ENCODE assay signal across 20 cellular contexts in genomic region chr2:77834360-77835002, GRCh38.
A peak's percentile ranks its signal among the peaks of the same experiment; 100 is the strongest.
DNase-seq lines count a peak whose midpoint lies in the region; ATAC-seq, FAIRE-seq and TF ChIP-seq lines count a peak whose summit lies in the region.
"Had no signal": no experiment of that assay in that cellular context is flagged by ENCODE, and none has a peak within 500 bp of the region (broad histone marks: within the 10 kb centered on the region; RNA-seq: fewer than 3 reads in every experiment).

No MANE protein-coding gene starts in this region.

- no peak overlapping the region for H3K27ac Mint-ChIP-seq in GM23338
- H3K27ac Mint-ChIP-seq: T-cell had no signal

- no peak overlapping the region for H3K4me3 ChIP-seq in A549
- H3K4me3 ChIP-seq in GM23338: no peak overlapping the region
- H3K4me3 ChIP-seq in OCI-LY7 (ENCODE audit: low read depth, low read length, poor library complexity, severe bottlenecking): no peak overlapping the region
- peak overlapping the region; percentile 1 for H3K4me3 ChIP-seq in mesendoderm (ENCODE audit: low read length)
- H3K4me3 ChIP-seq: GM12878, GM23248 had no signal

- H3K27me3 ChIP-seq in GM23338 (ENCODE audit: insufficient read depth): no peaks in the 10 kb centered on the region
- H3K27me3 ChIP-seq in mesendoderm (ENCODE audit: insufficient read depth, low read length, poor library complexity): no peaks in the 10 kb centered on the region

- H4K5ac ChIP-seq in mesendoderm (ENCODE audit: low read length): no peak overlapping the region

- intact Hi-C loops in OCI-LY7 (cut with micrococcal nuclease; ENCODE audit: unreplicated experiment): no loop called here

- H3K4me1 ChIP-seq in A549 (no peaks in the 10 kb centered on the region), GM23338 (ENCODE audit: insufficient read depth) (peaks cover 3% of the 10 kb centered on the region; the same call in 1 of the 2 replicates), OCI-LY7 (ENCODE audit: insufficient read depth, low read length, poor library complexity, severe bottlenecking) (no peaks in the 10 kb centered on the region), mesendoderm (ENCODE audit: control insufficient read depth, low read depth, low read length) (no peaks in the 10 kb centered on the region)

- H3K36me3 ChIP-seq in GM23338 (ENCODE audit: insufficient read depth) (peaks cover 26% of the 10 kb centered on the region), OCI-LY7 (ENCODE audit: insufficient read depth, low read length) (no peaks in the 10 kb centered on the region), mesendoderm (ENCODE audit: control insufficient read depth, insufficient read depth, low read length) (no peaks in the 10 kb centered on the region)

- TF ChIP-seq RAD21 in A549 (conservative IDR thresholded peaks at IDR 0.05 in 1 of 2, IDR thresholded peaks at IDR 0.05 in 1 of 2): no peak

- no peak overlapping the region for H3K18ac ChIP-seq in mesendoderm (ENCODE audit: low read length)

- no peak overlapping the region for H2AK5ac ChIP-seq in mesendoderm (ENCODE audit: low read length)

- CTCF ChIA-PET in A549 (lab: Yijun Ruan, JAX) (no interaction called here), OCI-LY7 (lab: Charles Lee; ENCODE audit: unreplicated experiment) (no interaction called here)

- H3K4me2 ChIP-seq in A549 (no peak overlapping the region), GM23338 (no peak overlapping the region), OCI-LY7 (ENCODE audit: low read length) (no peak overlapping the region), mesendoderm (ENCODE audit: low read length) (no peak overlapping the region)
- H3K4me2 ChIP-seq: KMS-11 had no signal

- H3K9me2 ChIP-seq in GM23338 (ENCODE audit: insufficient read depth): 0 out of 2 replicates have a peak, but pooled peaks cover 4% of the 10 kb centered on the region
- no peaks in the 10 kb centered on the region for H3K9me2 ChIP-seq in OCI-LY7 (ENCODE audit: insufficient read depth, low read length)

- no peaks in the 10 kb centered on the region for H3K79me1 ChIP-seq in mesendoderm (ENCODE audit: low read length)

- FAIRE-seq in A549 (lab: Jason Lieb, UNC): no peak
- FAIRE-seq: GM12878, GM19239 had no signal

- no peak overlapping the region for H3K27ac ChIP-seq in A549
- no peak overlapping the region for H3K27ac ChIP-seq in GM23338 (ENCODE audit: low read depth)
- H3K27ac ChIP-seq in OCI-LY7 (ENCODE audit: low read depth, low read length, poor library complexity, severe bottlenecking): no peak overlapping the region
- H3K27ac ChIP-seq in mesendoderm (ENCODE audit: low read depth, low read length): no peak overlapping the region
- H3K27ac ChIP-seq: GM23248, KMS-11 had no signal

- no peak overlapping the region for H4K8ac ChIP-seq in mesendoderm (ENCODE audit: low read depth, low read length)

- peaks cover 60% of the 10 kb centered on the region for H3K9me3 Mint-ChIP-seq in GM23338

- POLR2A ChIA-PET in A549 (lab: Yijun Ruan, JAX) (no interaction called here), OCI-LY7 (lab: Charles Lee) (no interaction called here)

- no peak for TF ChIP-seq POLR2A in A549 (IDR thresholded peaks at IDR 0.05; ENCODE audit: low read length)

- H4K20me1 ChIP-seq in GM23338 (replicated peaks; ENCODE audit: insufficient read depth) (no peaks in the 10 kb centered on the region), OCI-LY7 (ENCODE audit: insufficient read depth, low read length) (no peaks in the 10 kb centered on the region)

- H3K56ac ChIP-seq in mesendoderm (ENCODE audit: low read length): no peak overlapping the region

- H3K9me3 ChIP-seq in A549: peaks cover 42% of the 10 kb centered on the region
- H3K9me3 ChIP-seq in OCI-LY7 (ENCODE audit: low read length): peaks cover 23% of the 10 kb centered on the region; the same call in 1 of the 2 replicates

- H3K4ac ChIP-seq in mesendoderm (ENCODE audit: low read depth, low read length): no peak overlapping the region

- no peak overlapping the region for H2BK15ac ChIP-seq in mesendoderm (replicated peaks; ENCODE audit: low read depth)

- ATAC-seq in A549 (no peak), GM23338 (no peak), HG03039 (IDR thresholded peaks at IDR 0.05; ENCODE audit: unreplicated experiment) (no peak)
- ATAC-seq: GM12878, SK-N-SH treated with all-trans-retinoic acid at 6 μM for 48 hours, T-cell had no signal

- H3K4me1 Mint-ChIP-seq in GM23338: peaks cover 3% of the 10 kb centered on the region; the same call in 2 of the 3 replicates
- H3K4me1 Mint-ChIP-seq: CD14-positive monocyte, T-cell had no signal

- no peak for TF ChIP-seq EP300 in A549 (IDR thresholded peaks at IDR 0.05)

- H3F3A ChIP-seq in GM23338 (replicated peaks; ENCODE audit: low read depth): no peaks in the 10 kb centered on the region

- H3K9ac ChIP-seq in mesendoderm (ENCODE audit: low read length): no peak overlapping the region
- H3K9ac ChIP-seq: GM23248, KMS-11 had no signal

- H2AFZ ChIP-seq in GM23338 (no peak overlapping the region), OCI-LY7 (ENCODE audit: low read length) (no peak overlapping the region)
- H2AFZ ChIP-seq: GM23248 had no signal

- H2BK5ac ChIP-seq in mesendoderm (ENCODE audit: low read length): no peak overlapping the region

- BruUV-seq in OCI-LY7 (replicated peaks; lab: Mats Ljungman, UMichigan): no TSS peak

- no peak overlapping the region for H3K23ac ChIP-seq in mesendoderm (ENCODE audit: low read length)

- no peak overlapping the region for H2BK120ac ChIP-seq in mesendoderm (ENCODE audit: low read depth, low read length)

- peaks cover 65% of the 10 kb centered on the region for H3K36me3 Mint-ChIP-seq in GM23338 (ENCODE audit: low read depth)
- H3K36me3 Mint-ChIP-seq: CD14-positive monocyte, T-cell had no signal

- H3K4me3 Mint-ChIP-seq in GM23338: no peak overlapping the region
- H3K4me3 Mint-ChIP-seq: CD14-positive monocyte, T-cell had no signal

- H3K79me2 ChIP-seq in GM23338 (replicated peaks; ENCODE audit: insufficient read depth): no peaks in the 10 kb centered on the region
- H3K79me2 ChIP-seq in OCI-LY7 (ENCODE audit: insufficient read depth, low read depth, low read length): no peaks in the 10 kb centered on the region
- no peaks in the 10 kb centered on the region for H3K79me2 ChIP-seq in mesendoderm (ENCODE audit: control insufficient read depth, insufficient read depth, low read length)

- TF ChIP-seq CTCF in A549 (IDR thresholded peaks at IDR 0.05) (no peak), GM23338 (conservative IDR thresholded peaks at IDR 0.05; ENCODE audit: low read depth in 2 of 2) (no peak), OCI-LY7 (conservative IDR thresholded peaks at IDR 0.05; ENCODE audit: low read length) (no peak)

- H3K27me3 Mint-ChIP-seq in GM23338 (ENCODE audit: insufficient read depth, low read depth, poor library complexity): peaks cover 1% of the 10 kb centered on the region
- H3K27me3 Mint-ChIP-seq: T-cell had no signal

- WGBS in A549 (ENCODE audit: missing lambda C conversion rate): 3% methylated on average over 3 of the region's 3 CpGs
- WGBS in mesendoderm (ENCODE audit: extremely low coverage, insufficient coverage, low lambda C conversion rate): no CpG with 5 or more reads among the region's 3 CpGs

- no peak for DNase-seq in A549 (ENCODE audit: low read depth in 1 of 2, low spot score in 1 of 2)
- peak; percentile 41 for DNase-seq in GM23338 (ENCODE audit: low spot score)
- DNase-seq in OCI-LY7 (ENCODE audit: low spot score): peak; percentile 16
- DNase-seq in mesendoderm: peak; percentile 48
- no peak for DNase-seq in activated T-cell treated with anti-CD3 and anti-CD28 coated beads, Interleukin-2, amount 50 U/mL, for 1 hour
- DNase-seq in NCI-H2196 treated with DMSO at 0.1 percent for 48 hours (lab: John Stamatoyannopoulos, UW; ENCODE audit: unreplicated experiment): no peak
- DNase-seq: GF-D8, GM23248, NCI-H1048, NCI-H1436, NCI-H1930, NCI-H526, SHP77, T-cell had no signal

TF ChIP-seq in A549, 52 proteins besides CTCF, POLR2A, EP300 and RAD21:
- peak; percentile 61 for TF ChIP-seq ZFP36 (IDR thresholded peaks at IDR 0.05; ENCODE audit: borderline replicate concordance, partially characterized antibody)
- no peak for TF ChIP-seq HOXB5 (CRISPR knock-in tag; IDR thresholded peaks at IDR 0.05)

TF ChIP-seq in GM23338, 12 proteins besides CTCF, POLR2A, EP300 and RAD21:
- TF ChIP-seq CREB1 (CRISPR knock-in tag; IDR thresholded peaks at IDR 0.05; ENCODE audit: low read depth): no peak

Comparison
In these comparisons a context has a peak if more than half of its experiments do, and no peak if none do; other contexts are left out.
1. DNase-seq: peak in GM23338 (single experiment), OCI-LY7 (single experiment) and mesendoderm (single experiment); none in A549 (0 of 2), activated T-cell treated with anti-CD3 and anti-CD28 coated beads, Interleukin-2, amount 50 U/mL, for 1 hour (single experiment) and NCI-H2196 treated with DMSO at 0.1 percent for 48 hours (single experiment).